Comparison of ENCODE assay signal across 9 cellular contexts in genomic region chr19:12953456-12954149, GRCh38. TPM values are rescaled to one million over a fixed set of nuclear protein-coding genes. Genes with fewer than 3 reads are reported as not detected.
DNase-seq lines count a peak whose midpoint lies in the region; ATAC-seq and TF ChIP-seq lines count a peak whose summit lies in the region.
"Had no signal": no experiment of that assay in that cellular context is flagged by ENCODE, and none has a peak within 500 bp of the region (broad histone marks: within the 10 kb centered on the region; RNA-seq: fewer than 3 reads in every experiment).

No MANE protein-coding gene starts in this region.

- no peak overlapping the region for H2BK120ac ChIP-seq in mesendoderm (ENCODE audit: low read depth, low read length)

- H2AK5ac ChIP-seq in mesendoderm (ENCODE audit: low read length), result no peak overlapping the region

- H3K79me2 ChIP-seq in mammary epithelial cell (ENCODE audit: insufficient read depth, low read length), result peaks cover 68% of the 10 kb centered on the region
- H3K79me2 ChIP-seq in hepatocyte, result peaks cover 41% of the 10 kb centered on the region
- peaks cover 25% of the 10 kb centered on the region for H3K79me2 ChIP-seq in mesendoderm (ENCODE audit: control insufficient read depth, insufficient read depth, low read length)

- H3K27ac ChIP-seq in mammary epithelial cell (ENCODE audit: insufficient read depth, low read depth, low read length) (no peak overlapping the region), SK-N-MC (peak overlapping the region; percentile 56), hepatocyte (peak overlapping the region; percentile 73), thymus (ENCODE audit: low read depth) (peak overlapping the region; percentile 8), mesendoderm (ENCODE audit: low read depth, low read length) (no peak overlapping the region)

- H2BK5ac ChIP-seq in mesendoderm (ENCODE audit: low read length), result no peak overlapping the region

- H3K9ac ChIP-seq in mammary epithelial cell (ENCODE audit: insufficient read depth, low read length) (no peak overlapping the region), SK-N-MC (ENCODE audit: insufficient read length) (no peak overlapping the region), mesendoderm (ENCODE audit: low read length) (no peak overlapping the region)

- intact Hi-C loops in MCF 10A (cut with micrococcal nuclease) (no loop called here), mammary epithelial cell (cut with micrococcal nuclease) (no loop called here)

- H3K27me3 Mint-ChIP-seq in MCF 10A (ENCODE audit: insufficient read depth, unreplicated experiment), result no peaks in the 10 kb centered on the region

- H3K4me1 Mint-ChIP-seq in MCF 10A (ENCODE audit: insufficient read depth, unreplicated experiment), result peaks cover 29% of the 10 kb centered on the region

- no peak overlapping the region for H3K4me3 ChIP-seq in mammary epithelial cell (replicated peaks in 1 of 3; ENCODE audit: insufficient read depth in 1 of 3, low read depth in 2 of 3, low read length in 3 of 3)
- H3K4me3 ChIP-seq in SK-N-MC, result no peak overlapping the region
- H3K4me3 ChIP-seq in hepatocyte, result no peak overlapping the region
- no peak overlapping the region for H3K4me3 ChIP-seq in thymus (ENCODE audit: low read length)
- no peak overlapping the region for H3K4me3 ChIP-seq in mesendoderm (ENCODE audit: low read length)
- H3K4me3 ChIP-seq: MG63 had no signal

- CTCF ChIA-PET in MCF 10A (lab: Yijun Ruan, JAX) (interaction anchor here (0.6 to 6.1 kb wide), 4 partner anchors 12 to 197 kb away, joined by 3 to 39 read pairs (median 3); partner anchors contain the start of gene RTBDN), mammary epithelial cell (lab: Charles Lee; ENCODE audit: low non-redundant PET) (interaction anchor here (0.8 kb wide), 1 partner anchor 12 kb away, joined by 5 read pairs; no protein-coding TSS in a partner anchor)

- no peak for DNase-seq in MCF 10A (ENCODE audit: unreplicated experiment)
- no peak for DNase-seq in mammary epithelial cell
- DNase-seq in SK-N-MC (ENCODE audit: low read depth, low spot score), result no peak
- no peak for DNase-seq in hepatocyte (ENCODE audit: low spot score)
- DNase-seq in mesendoderm, result no peak

- H3K36me3 ChIP-seq in mammary epithelial cell (ENCODE audit: insufficient read depth, low read length) (peaks cover 12% of the 10 kb centered on the region), SK-N-MC (ENCODE audit: insufficient read depth, low read length) (peaks cover 60% of the 10 kb centered on the region), hepatocyte (replicated peaks; ENCODE audit: insufficient read depth, low read depth) (no peaks in the 10 kb centered on the region), thymus (ENCODE audit: control insufficient read depth, insufficient read depth) (peaks cover 59% of the 10 kb centered on the region), mesendoderm (ENCODE audit: control insufficient read depth, insufficient read depth, low read length) (peaks cover 12% of the 10 kb centered on the region)

- H3K9me3 ChIP-seq in mammary epithelial cell (replicated peaks; ENCODE audit: insufficient read depth, low read length), result no peaks in the 10 kb centered on the region
- no peaks in the 10 kb centered on the region for H3K9me3 ChIP-seq in SK-N-MC (ENCODE audit: low read depth, low read length)
- no peaks in the 10 kb centered on the region for H3K9me3 ChIP-seq in hepatocyte (ENCODE audit: low read depth)
- H3K9me3 ChIP-seq in thymus (ENCODE audit: control insufficient read depth), result no peaks in the 10 kb centered on the region
- H3K9me3 ChIP-seq: MG63 had no signal

- dilution Hi-C loops in mammary epithelial cell (cut with HindIII; ENCODE audit: low sequenced_read_pairs), result no loop called here

- no peak for ATAC-seq in HG02588 (IDR thresholded peaks at IDR 0.05; ENCODE audit: unreplicated experiment)
- ATAC-seq in GM21360 (IDR thresholded peaks at IDR 0.05; ENCODE audit: unreplicated experiment), result no peak

- H3K4ac ChIP-seq in mesendoderm (ENCODE audit: low read depth, low read length), result no peak overlapping the region

- H3K9me2 ChIP-seq in hepatocyte (replicated peaks; ENCODE audit: insufficient read depth), result no peaks in the 10 kb centered on the region

- H3K27ac Mint-ChIP-seq in MCF 10A (ENCODE audit: low read depth, unreplicated experiment), result peak overlapping the region; percentile 36

- no peak overlapping the region for H3K23ac ChIP-seq in mesendoderm (ENCODE audit: low read length)

- BruUV-seq in MCF 10A (replicated peaks; lab: Mats Ljungman, UMichigan) (no TSS peak), mammary epithelial cell (replicated peaks; lab: Mats Ljungman, UMichigan) (no TSS peak)

- H4K8ac ChIP-seq in mesendoderm (ENCODE audit: low read depth, low read length), result no peak overlapping the region

- H2AFZ ChIP-seq in mammary epithelial cell (ENCODE audit: low read depth, low read length) (no peak overlapping the region), hepatocyte (no peak overlapping the region)

- H3K18ac ChIP-seq in mesendoderm (ENCODE audit: low read length), result no peak overlapping the region

- H3K79me1 ChIP-seq in mesendoderm (ENCODE audit: low read length), result peaks cover 9% of the 10 kb centered on the region

- 100% methylated on average over 1 of the region's 7 CpGs for WGBS in mammary epithelial cell (ENCODE audit: low coverage, missing lambda C conversion rate)
- 78% methylated on average over 7 of the region's 7 CpGs for WGBS in hepatocyte (ENCODE audit: low lambda C conversion rate, missing lambda C conversion rate)
- WGBS in thymus, result 87% methylated on average over 7 of the region's 7 CpGs
- no CpG with 5 or more reads among the region's 7 CpGs for WGBS in mesendoderm (ENCODE audit: extremely low coverage, insufficient coverage, low lambda C conversion rate)

- in situ Hi-C loops in mammary epithelial cell (cut with MboI; ENCODE audit: low sequenced_read_pairs in 2 of 2), result no loop called here

- no peak overlapping the region for H3K4me2 ChIP-seq in mammary epithelial cell (ENCODE audit: insufficient read depth, low read depth, low read length)
- peak overlapping the region; percentile 5 for H3K4me2 ChIP-seq in hepatocyte
- H3K4me2 ChIP-seq in mesendoderm (ENCODE audit: low read length), result no peak overlapping the region

- H3K27me3 ChIP-seq in mammary epithelial cell (ENCODE audit: insufficient read depth, low read length) (no peaks in the 10 kb centered on the region), hepatocyte (no peaks in the 10 kb centered on the region), thymus (ENCODE audit: control insufficient read depth, insufficient read depth) (no peaks in the 10 kb centered on the region), mesendoderm (ENCODE audit: insufficient read depth, low read length, poor library complexity) (no peaks in the 10 kb centered on the region)
- H3K27me3 ChIP-seq: MG63 had no signal

- H3K9me3 Mint-ChIP-seq in MCF 10A (ENCODE audit: unreplicated experiment), result no peaks in the 10 kb centered on the region

- no peak overlapping the region for H3K56ac ChIP-seq in mesendoderm (ENCODE audit: low read length)

- no peak for TF ChIP-seq CTCF in MCF 10A (IDR thresholded peaks at IDR 0.05; ENCODE audit: unreplicated experiment)
- TF ChIP-seq CTCF in mammary epithelial cell (conservative IDR thresholded peaks at IDR 0.05 in 1 of 2, IDR thresholded peaks at IDR 0.05 in 1 of 2; ENCODE audit: extremely low read depth in 1 of 2, insufficient read depth in 1 of 2, low read depth in 1 of 2, low read length in 2 of 2), result no peak
- no peak for TF ChIP-seq CTCF in hepatocyte (IDR thresholded peaks at IDR 0.05; ENCODE audit: poor library complexity)

- H3K4me1 ChIP-seq in mammary epithelial cell (ENCODE audit: insufficient read depth, low read length) (peaks cover 18% of the 10 kb centered on the region), hepatocyte (ENCODE audit: insufficient read depth) (peaks cover 28% of the 10 kb centered on the region), thymus (ENCODE audit: control insufficient read depth, insufficient read depth, low read length) (no peaks in the 10 kb centered on the region), mesendoderm (ENCODE audit: control insufficient read depth, low read depth, low read length) (no peaks in the 10 kb centered on the region)

- H3K36me3 Mint-ChIP-seq in MCF 10A (ENCODE audit: insufficient read depth, unreplicated experiment), result peaks cover 59% of the 10 kb centered on the region

- H4K20me1 ChIP-seq in mammary epithelial cell (ENCODE audit: insufficient read depth, low read length), result no peaks in the 10 kb centered on the region
- peaks cover 2% of the 10 kb centered on the region for H4K20me1 ChIP-seq in hepatocyte (ENCODE audit: insufficient read depth, poor library complexity, severe bottlenecking)

- POLR2A ChIA-PET in MCF 10A (lab: Yijun Ruan, JAX), result interaction anchor here (0.6 to 3.6 kb wide), 8 partner anchors 8 to 191 kb away, joined by 3 to 51 read pairs (median 5); partner anchors contain the start of genes NACC1 and RAD23A

- no peak overlapping the region for H4K5ac ChIP-seq in mesendoderm (ENCODE audit: low read length)

- no peak overlapping the region for H2BK15ac ChIP-seq in mesendoderm (replicated peaks; ENCODE audit: low read depth)

- H3K4me3 Mint-ChIP-seq in MCF 10A (ENCODE audit: unreplicated experiment), result no peak overlapping the region

RNA-seq across cellular contexts. Expression of gene GADD45GIP1, which starts 3.4 kb away (rescaled TPM):
- total RNA-seq in MCF 10A (2022) (44.4 and 47.5 TPM in 2 replicates), mammary epithelial cell (10 to 100 TPM; 11.5 to 34.5 TPM), hepatocyte (21.0 and 27.2 TPM in 2 replicates)
- polyA plus RNA-seq in mammary epithelial cell (35.6 TPM), hepatocyte (106 and 109 TPM in 2 replicates), thymus (27.2 TPM)
- polyA minus RNA-seq in mammary epithelial cell, result 13.5 TPM
- polyA plus RNA-seq in mesendoderm (2013, experiment 1 of 2), result 64.6 TPM
- 65.6 TPM for polyA plus RNA-seq in mesendoderm (2013, experiment 2 of 2)

RNA-seq across cellular contexts. Expression of gene RAD23A, which starts 7.9 kb away (rescaled TPM):
- total RNA-seq in MCF 10A (2022) (197 and 219 TPM in 2 replicates), mammary epithelial cell (100 to 1,000 TPM; 101 to 123 TPM), hepatocyte (64.5 and 65.8 TPM in 2 replicates)
- polyA plus RNA-seq in mammary epithelial cell (95.0 TPM), hepatocyte (130 and 140 TPM in 2 replicates), thymus (128 TPM)
- polyA minus RNA-seq in mammary epithelial cell, result 148 TPM
- polyA plus RNA-seq in mesendoderm (2013, experiment 1 of 2), result 84.9 TPM
- polyA plus RNA-seq in mesendoderm (2013, experiment 2 of 2), result 85.2 TPM

RNA-seq across cellular contexts. Expression of gene CALR, which starts 15.2 kb away (rescaled TPM):
- total RNA-seq in MCF 10A (2022) (792 and 1,042 TPM in 2 replicates), mammary epithelial cell (1,000 to 10,000 TPM; 1,117 to 1,135 TPM), hepatocyte (1,414 and 1,442 TPM in 2 replicates)
- polyA plus RNA-seq in mammary epithelial cell (1,343 TPM), hepatocyte (915 and 922 TPM in 2 replicates), thymus (189 TPM)
- polyA minus RNA-seq in mammary epithelial cell, result 1,452 TPM
- 708 TPM for polyA plus RNA-seq in mesendoderm (2013, experiment 1 of 2)
- 707 TPM for polyA plus RNA-seq in mesendoderm (2013, experiment 2 of 2)

RNA-seq across cellular contexts. Expression of gene DAND5, which starts 15.8 kb away (rescaled TPM):
- not detected in 2 replicates for total RNA-seq in MCF 10A (2022)
- under 1 TPM; under 0.01 to 0.28 TPM for total RNA-seq in mammary epithelial cell
- 0.07 TPM for polyA plus RNA-seq in mammary epithelial cell
- polyA minus RNA-seq in mammary epithelial cell, result not detected
- total RNA-seq in hepatocyte, result 0.17 TPM in 1 of 2 replicates, not detected in the other
- not detected in 2 replicates for polyA plus RNA-seq in hepatocyte
- 0.09 TPM for polyA plus RNA-seq in thymus
- polyA plus RNA-seq in mesendoderm (2013, experiment 1 of 2), result 0.03 TPM
- polyA plus RNA-seq in mesendoderm (2013, experiment 2 of 2), result 0.01 TPM

RNA-seq across cellular contexts. Expression of gene FARSA, which starts 20.1 kb away (rescaled TPM):
- total RNA-seq in MCF 10A (2022) (78.6 and 107 TPM in 2 replicates), mammary epithelial cell (10 to 100 TPM; 46.0 to 99.9 TPM), hepatocyte (36.2 and 45.6 TPM in 2 replicates)
- polyA plus RNA-seq in mammary epithelial cell (67.8 TPM), hepatocyte (86.5 and 95.3 TPM in 2 replicates), thymus (33.6 TPM)
- polyA minus RNA-seq in mammary epithelial cell, result 74.4 TPM
- 77.3 TPM for polyA plus RNA-seq in mesendoderm (2013, experiment 1 of 2)
- 81.0 TPM for polyA plus RNA-seq in mesendoderm (2013, experiment 2 of 2)

Comparison
In these comparisons a context has a peak if more than half of its experiments do, and no peak if none do; other contexts are left out.
1. H3K27ac ChIP-seq: peak in SK-N-MC (single experiment), hepatocyte (single experiment) and thymus (single experiment); none in mammary epithelial cell (single experiment) and mesendoderm (single experiment).